In genomic region chr1:113868387-113869083, GRCh38 we compare ENCODE assay signal across 13 cellular contexts. TPM values are rescaled to one million over a fixed set of nuclear protein-coding genes. Genes with fewer than 3 reads are reported as not detected.
DNase-seq lines count a peak whose midpoint lies in the region; ATAC-seq, FAIRE-seq and TF ChIP-seq lines count a peak whose summit lies in the region.
"Had no signal": no experiment of that assay in that cellular context is flagged by ENCODE, and none has a peak within 500 bp of the region (broad histone marks: within the 10 kb centered on the region; RNA-seq: fewer than 3 reads in every experiment).

No MANE protein-coding gene starts in this region.

- no peaks in the 10 kb centered on the region for H3K9me3 Mint-ChIP-seq in stimulated activated naive CD8-positive, alpha-beta T cell treated with anti-CD3 and anti-CD28 coated beads, Interleukin-15, Interleukin-2, amounts not matched to agents 100 ng/mL and 50 ng/mL, for 24 hours

- CTCF ChIA-PET in HepG2 (lab: Yijun Ruan, JAX; ENCODE audit: low intra/inter-chr PET ratio, low total read pairs): no interaction called here

- WGBS in HepG2 (ENCODE audit: low lambda C conversion rate): 14% methylated on average over 4 of the region's 4 CpGs
- 66% methylated on average over 4 of the region's 4 CpGs for whole genome bisulfite sequencing in right lobe of liver (ENCODE audit: insufficient coverage, low coverage, low lambda C conversion rate, missing lambda C conversion rate)

- POLR2A ChIA-PET in HepG2 (lab: Yijun Ruan, JAX): interaction anchor here (0.6 kb wide), 1 partner anchor 14 kb away, joined by 3 read pairs; no protein-coding TSS in a partner anchor

- no TSS peak for BruUV-seq in HepG2 (replicated peaks; lab: Mats Ljungman, UMichigan)

- H3K4me1 Mint-ChIP-seq in stimulated activated naive CD8-positive, alpha-beta T cell treated with anti-CD3 and anti-CD28 coated beads, Interleukin-15, Interleukin-2, amounts not matched to agents 100 ng/mL and 50 ng/mL, for 24 hours (ENCODE audit: low read depth): peaks cover 76% of the 10 kb centered on the region

- TF ChIP-seq EP300 in HepG2 (IDR thresholded peaks at IDR 0.05; ENCODE audit: low read depth in 2 of 2, low read length in 2 of 2): no peak
- no peak for TF ChIP-seq EP300 in HepG2 (CRISPR knock-in tag; IDR thresholded peaks at IDR 0.05; ENCODE audit: borderline replicate concordance)

- TF ChIP-seq CTCF in HepG2 (CRISPR knock-in tag; IDR thresholded peaks at IDR 0.05) (no peak), right lobe of liver (IDR thresholded peaks at IDR 0.05) (no peak), RWPE2 (IDR thresholded peaks at IDR 0.05; ENCODE audit: poor library complexity, severe bottlenecking) (no peak)

- H3K4me3 Mint-ChIP-seq in stimulated activated naive CD8-positive, alpha-beta T cell treated with anti-CD3 and anti-CD28 coated beads, Interleukin-15, Interleukin-2, amounts not matched to agents 100 ng/mL and 50 ng/mL, for 24 hours: peak overlapping the region; percentile 95

- H3K9ac ChIP-seq in HepG2 (ENCODE audit: insufficient read depth, low read depth, low read length): no peak overlapping the region

- H3K4me2 ChIP-seq in HepG2 (ENCODE audit: low read depth, low read length): no peak overlapping the region

- TF ChIP-seq POLR2A in HepG2 (IDR thresholded peaks at IDR 0.05; ENCODE audit: insufficient read depth in 1 of 2, low read depth in 2 of 2, low read length in 2 of 2) (no peak), right lobe of liver (IDR thresholded peaks at IDR 0.05) (no peak)

- H3K4me1 ChIP-seq in HepG2 (ENCODE audit: insufficient read depth, low read length): no peaks in the 10 kb centered on the region
- no peaks in the 10 kb centered on the region for H3K4me1 ChIP-seq in right lobe of liver
- peaks cover 6% of the 10 kb centered on the region for H3K4me1 ChIP-seq in RWPE2 (ENCODE audit: insufficient read depth, poor library complexity, severe bottlenecking)
- H3K4me1 ChIP-seq: tibial artery had no signal

- no peaks in the 10 kb centered on the region for H4K20me1 ChIP-seq in HepG2 (ENCODE audit: insufficient read depth, low read length)

- H3K36me3 Mint-ChIP-seq in stimulated activated naive CD8-positive, alpha-beta T cell treated with anti-CD3 and anti-CD28 coated beads, Interleukin-15, Interleukin-2, amounts not matched to agents 100 ng/mL and 50 ng/mL, for 24 hours (ENCODE audit: low read depth): peaks cover 64% of the 10 kb centered on the region

- in situ Hi-C loops in HepG2 (cut with HindIII; ENCODE audit: extremely low pct_ligation_motif_present, low pct_unique_long_range_greater_than_20kb): no loop called here

- no peak overlapping the region for H3K27ac ChIP-seq in HepG2 (ENCODE audit: extremely low read length, insufficient read depth, low read length)
- H3K27ac ChIP-seq in right lobe of liver: no peak overlapping the region
- H3K27ac ChIP-seq in RWPE2 (ENCODE audit: poor library complexity, severe bottlenecking): peak overlapping the region; percentile 35
- H3K27ac ChIP-seq: dorsolateral prefrontal cortex, tibial artery had no signal

- H3K4me3 ChIP-seq in HepG2 (replicated peaks in 1 of 3; ENCODE audit: insufficient read depth in 1 of 3, low read depth in 2 of 3, low read length in 3 of 3) (no peak overlapping the region), right lobe of liver (no peak overlapping the region), RWPE2 (ENCODE audit: severe bottlenecking) (no peak overlapping the region)
- H3K4me3 ChIP-seq: dorsolateral prefrontal cortex, tibial artery had no signal

- no peak for ATAC-seq in HepG2
- ATAC-seq in right lobe of liver: no peak
- ATAC-seq in RWPE2 (ENCODE audit: low read depth): peak; percentile 69; the same call in 2 of the 3 replicates
- no peak for ATAC-seq in GM21723 (IDR thresholded peaks at IDR 0.05; ENCODE audit: unreplicated experiment)
- ATAC-seq: Right ventricle myocardium inferior had no signal

- intact Hi-C loops in HepG2 (cut with micrococcal nuclease; ENCODE audit: unreplicated experiment) (no loop called here), right lobe of liver (cut with DNase I) (no loop called here)

- no peaks in the 10 kb centered on the region for H3K27me3 Mint-ChIP-seq in stimulated activated naive CD8-positive, alpha-beta T cell treated with anti-CD3 and anti-CD28 coated beads, Interleukin-15, Interleukin-2, amounts not matched to agents 100 ng/mL and 50 ng/mL, for 24 hours

- no peaks in the 10 kb centered on the region for H3K36me3 ChIP-seq in HepG2 (replicated peaks in 1 of 2; ENCODE audit: control insufficient read depth in 1 of 2, insufficient read depth in 2 of 2, low read length in 2 of 2)
- no peaks in the 10 kb centered on the region for H3K36me3 ChIP-seq in right lobe of liver
- no peaks in the 10 kb centered on the region for H3K36me3 ChIP-seq in RWPE2 (ENCODE audit: low read depth)
- H3K36me3 ChIP-seq: tibial artery had no signal

- no peak overlapping the region for H2AFZ ChIP-seq in HepG2 (ENCODE audit: low read length)

- FAIRE-seq in HepG2 (lab: Jason Lieb, UNC): no peak

- no peaks in the 10 kb centered on the region for H3K79me2 ChIP-seq in HepG2 (ENCODE audit: insufficient read depth, low read length)

- H3K27ac Mint-ChIP-seq in stimulated activated naive CD8-positive, alpha-beta T cell treated with anti-CD3 and anti-CD28 coated beads, Interleukin-15, Interleukin-2, amounts not matched to agents 100 ng/mL and 50 ng/mL, for 24 hours: peak overlapping the region; percentile 99

- H3K9me3 ChIP-seq in HepG2 (ENCODE audit: low read length): no peaks in the 10 kb centered on the region
- no peaks in the 10 kb centered on the region for H3K9me3 ChIP-seq in right lobe of liver
- no peaks in the 10 kb centered on the region for H3K9me3 ChIP-seq in RWPE2 (ENCODE audit: severe bottlenecking)
- H3K9me3 ChIP-seq: tibial artery had no signal

- H3K27me3 ChIP-seq in HepG2 (ENCODE audit: control insufficient read depth in 1 of 2, insufficient read depth in 2 of 2, low read length in 2 of 2): peaks cover 0 to 2% of the 10 kb centered on the region in 2 experiments; a peak in 1 of 5 replicates
- H3K27me3 ChIP-seq in right lobe of liver: no peaks in the 10 kb centered on the region
- no peaks in the 10 kb centered on the region for H3K27me3 ChIP-seq in RWPE2 (ENCODE audit: insufficient read depth, poor library complexity, severe bottlenecking)
- H3K27me3 ChIP-seq: dorsolateral prefrontal cortex, tibial artery had no signal

- no peak for TF ChIP-seq RAD21 in HepG2 (CRISPR knock-in tag; IDR thresholded peaks at IDR 0.05)

- DNase-seq in HepG2 (ENCODE audit: low spot score) (no peak), right lobe of liver (no peak), RWPE2 (ENCODE audit: low spot score) (no peak), dermis blood vessel endothelial cell (peak; percentile 59), COR-L47 (lab: John Stamatoyannopoulos, UW) (no peak)
- DNase-seq in effector CD8-positive, alpha-beta T cell (lab: John Stamatoyannopoulos, UW): no peak
- DNase-seq: dorsolateral prefrontal cortex; NCI-H1436 treated with DMSO at 0.1 percent for 48 hours; stimulated activated CD4-positive, alpha-beta T cell treated with anti-CD3 and anti-CD28 coated beads, Interleukin-2, amount 100 ng/mL, for 48 hours; tibial artery had no signal

RNA-seq across cellular contexts. Expression of gene PTPN22, which starts 3.0 kb away (rescaled TPM):
- total RNA-seq in HepG2 (2016; rRNA removed; fragmentation: Illumina TruSeq; extraction: Trizol) (not detected in 2 replicates), right lobe of liver (1 to 10 TPM in 4 of 6 experiments, under 1 TPM in 2; 0.48 to 1.6 (median 1.2) TPM), dermis blood vessel endothelial cell (not detected in 2 replicates)
- total RNA-seq in HepG2 (2016; cell fraction: cytosol; rRNA removed; fragmentation: Illumina TruSeq; extraction: Trizol; ENCODE audit: low read depth): not detected in 2 replicates
- not detected in 2 replicates for total RNA-seq in HepG2 (2016; cell fraction: insoluble cytoplasmic fraction; rRNA removed; fragmentation: Illumina TruSeq; extraction: Trizol)
- total RNA-seq in HepG2 (2016; cell fraction: membrane; rRNA removed; fragmentation: Illumina TruSeq; extraction: Trizol): 0.06 TPM in 1 of 2 replicates, not detected in the other
- not detected in 2 replicates for total RNA-seq in HepG2 (2016; cell fraction: nucleus; rRNA removed; fragmentation: Illumina TruSeq; extraction: Trizol)
- polyA plus RNA-seq in HepG2 (2011; rRNA removed): not detected in 2 replicates
- polyA plus RNA-seq in HepG2 (2011; cell fraction: cytosol; rRNA removed): not detected in 2 replicates
- polyA plus RNA-seq in HepG2 (2011; cell fraction: nucleus; rRNA removed): not detected in 2 replicates
- not detected in 2 replicates for polyA plus RNA-seq in HepG2 (2012)
- polyA plus RNA-seq in HepG2 (2016; cell fraction: cytosol; fragmentation: Illumina TruSeq; extraction: Trizol; ENCODE audit: low read depth): not detected in 2 replicates
- polyA plus RNA-seq in HepG2 (2016; cell fraction: insoluble cytoplasmic fraction; fragmentation: Illumina TruSeq; extraction: Trizol; ENCODE audit: low read depth): not detected in 2 replicates
- not detected in 2 replicates for polyA plus RNA-seq in HepG2 (2016; cell fraction: membrane; fragmentation: Illumina TruSeq; extraction: Trizol; ENCODE audit: low read depth)
- not detected in 2 replicates for polyA plus RNA-seq in HepG2 (2016; cell fraction: nucleus; fragmentation: Illumina TruSeq; extraction: Trizol; ENCODE audit: insufficient read depth, low read depth)
- polyA minus RNA-seq in HepG2 (2011; rRNA and poly(A)+ RNA removed; ENCODE audit: low replicate concordance): not detected in 2 replicates
- not detected in 2 replicates for polyA minus RNA-seq in HepG2 (2011; cell fraction: cytosol; rRNA and poly(A)+ RNA removed)
- polyA minus RNA-seq in HepG2 (2011; cell fraction: nucleus; rRNA and poly(A)+ RNA removed): not detected in 2 replicates

RNA-seq across cellular contexts. Expression of gene BCL2L15, which starts 18.8 kb away (rescaled TPM):
- 0.27 TPM in 1 of 2 replicates, not detected in the other for total RNA-seq in HepG2 (2016; rRNA removed; fragmentation: Illumina TruSeq; extraction: Trizol)
- not detected in 2 replicates for total RNA-seq in HepG2 (2016; cell fraction: cytosol; rRNA removed; fragmentation: Illumina TruSeq; extraction: Trizol; ENCODE audit: low read depth)
- 0.04 and 0.09 TPM in 2 replicates for total RNA-seq in HepG2 (2016; cell fraction: insoluble cytoplasmic fraction; rRNA removed; fragmentation: Illumina TruSeq; extraction: Trizol)
- total RNA-seq in HepG2 (2016; cell fraction: membrane; rRNA removed; fragmentation: Illumina TruSeq; extraction: Trizol): 0.07 TPM in 1 of 2 replicates, not detected in the other
- total RNA-seq in HepG2 (2016; cell fraction: nucleus; rRNA removed; fragmentation: Illumina TruSeq; extraction: Trizol): 0.09 and 0.22 TPM in 2 replicates
- polyA plus RNA-seq in HepG2 (2011; rRNA removed): 0.03 TPM in 2 replicates
- not detected in 2 replicates for polyA plus RNA-seq in HepG2 (2011; cell fraction: cytosol; rRNA removed)
- 0.09 and 0.11 TPM in 2 replicates for polyA plus RNA-seq in HepG2 (2011; cell fraction: nucleus; rRNA removed)
- polyA plus RNA-seq in HepG2 (2012): 0.03 TPM in 1 of 2 replicates, not detected in the other
- not detected in 2 replicates for polyA plus RNA-seq in HepG2 (2016; cell fraction: cytosol; fragmentation: Illumina TruSeq; extraction: Trizol; ENCODE audit: low read depth)
- polyA plus RNA-seq in HepG2 (2016; cell fraction: insoluble cytoplasmic fraction; fragmentation: Illumina TruSeq; extraction: Trizol; ENCODE audit: low read depth): not detected in 2 replicates
- not detected in 2 replicates for polyA plus RNA-seq in HepG2 (2016; cell fraction: membrane; fragmentation: Illumina TruSeq; extraction: Trizol; ENCODE audit: low read depth)
- 1.1 and 1.3 TPM in 2 replicates for polyA plus RNA-seq in HepG2 (2016; cell fraction: nucleus; fragmentation: Illumina TruSeq; extraction: Trizol; ENCODE audit: insufficient read depth, low read depth)
- 0.47 TPM in 1 of 2 replicates, not detected in the other for polyA minus RNA-seq in HepG2 (2011; rRNA and poly(A)+ RNA removed; ENCODE audit: low replicate concordance)
- polyA minus RNA-seq in HepG2 (2011; cell fraction: cytosol; rRNA and poly(A)+ RNA removed): not detected in 2 replicates
- polyA minus RNA-seq in HepG2 (2011; cell fraction: nucleus; rRNA and poly(A)+ RNA removed): 0.37 and 0.52 TPM in 2 replicates
- total RNA-seq in right lobe of liver: under 1 TPM in 5 of 6 experiments, not detected in 1; 0.06 to 0.73 (median 0.13) TPM
- 0.17 and 0.37 TPM in 2 replicates for total RNA-seq in dermis blood vessel endothelial cell
- total RNA-seq: Right ventricle myocardium inferior had no signal

RNA-seq across cellular contexts. Expression of gene AP4B1, which starts 36.1 kb away (rescaled TPM):
- total RNA-seq in HepG2 (2016; rRNA removed; fragmentation: Illumina TruSeq; extraction: Trizol): 9.7 and 12.0 TPM in 2 replicates
- total RNA-seq in HepG2 (2016; cell fraction: cytosol; rRNA removed; fragmentation: Illumina TruSeq; extraction: Trizol; ENCODE audit: low read depth): 2.7 and 3.8 TPM in 2 replicates
- total RNA-seq in HepG2 (2016; cell fraction: insoluble cytoplasmic fraction; rRNA removed; fragmentation: Illumina TruSeq; extraction: Trizol): 11.0 TPM in 2 replicates
- total RNA-seq in HepG2 (2016; cell fraction: membrane; rRNA removed; fragmentation: Illumina TruSeq; extraction: Trizol): 3.2 and 4.5 TPM in 2 replicates
- total RNA-seq in HepG2 (2016; cell fraction: nucleus; rRNA removed; fragmentation: Illumina TruSeq; extraction: Trizol): 9.5 and 10.7 TPM in 2 replicates
- polyA plus RNA-seq in HepG2 (2011; rRNA removed): 7.7 and 8.5 TPM in 2 replicates
- polyA plus RNA-seq in HepG2 (2011; cell fraction: cytosol; rRNA removed): 3.2 and 3.9 TPM in 2 replicates
- polyA plus RNA-seq in HepG2 (2011; cell fraction: nucleus; rRNA removed): 19.9 and 25.7 TPM in 2 replicates
- polyA plus RNA-seq in HepG2 (2012): 5.9 and 7.4 TPM in 2 replicates
- 0.76 and 0.99 TPM in 2 replicates for polyA plus RNA-seq in HepG2 (2016; cell fraction: cytosol; fragmentation: Illumina TruSeq; extraction: Trizol; ENCODE audit: low read depth)
- 7.3 and 8.2 TPM in 2 replicates for polyA plus RNA-seq in HepG2 (2016; cell fraction: insoluble cytoplasmic fraction; fragmentation: Illumina TruSeq; extraction: Trizol; ENCODE audit: low read depth)
- polyA plus RNA-seq in HepG2 (2016; cell fraction: membrane; fragmentation: Illumina TruSeq; extraction: Trizol; ENCODE audit: low read depth): 1.7 and 1.8 TPM in 2 replicates
- 25.9 and 26.7 TPM in 2 replicates for polyA plus RNA-seq in HepG2 (2016; cell fraction: nucleus; fragmentation: Illumina TruSeq; extraction: Trizol; ENCODE audit: insufficient read depth, low read depth)
- polyA minus RNA-seq in HepG2 (2011; rRNA and poly(A)+ RNA removed; ENCODE audit: low replicate concordance): 6.5 and 29.5 TPM in 2 replicates
- polyA minus RNA-seq in HepG2 (2011; cell fraction: cytosol; rRNA and poly(A)+ RNA removed): 4.1 and 4.3 TPM in 2 replicates
- 33.3 and 38.8 TPM in 2 replicates for polyA minus RNA-seq in HepG2 (2011; cell fraction: nucleus; rRNA and poly(A)+ RNA removed)
- 1 to 10 TPM; 6.0 to 9.0 (median 7.0) TPM for total RNA-seq in right lobe of liver
- 26.7 and 38.3 TPM in 2 replicates for total RNA-seq in dermis blood vessel endothelial cell

RNA-seq across cellular contexts. Expression of gene DCLRE1B, which starts 36.6 kb away (rescaled TPM):
- 8.0 and 11.5 TPM in 2 replicates for total RNA-seq in HepG2 (2016; rRNA removed; fragmentation: Illumina TruSeq; extraction: Trizol)
- 1.3 and 1.4 TPM in 2 replicates for total RNA-seq in HepG2 (2016; cell fraction: cytosol; rRNA removed; fragmentation: Illumina TruSeq; extraction: Trizol; ENCODE audit: low read depth)
- 7.3 and 9.5 TPM in 2 replicates for total RNA-seq in HepG2 (2016; cell fraction: insoluble cytoplasmic fraction; rRNA removed; fragmentation: Illumina TruSeq; extraction: Trizol)
- total RNA-seq in HepG2 (2016; cell fraction: membrane; rRNA removed; fragmentation: Illumina TruSeq; extraction: Trizol): 5.6 and 5.7 TPM in 2 replicates
- total RNA-seq in HepG2 (2016; cell fraction: nucleus; rRNA removed; fragmentation: Illumina TruSeq; extraction: Trizol): 3.4 and 4.6 TPM in 2 replicates
- polyA plus RNA-seq in HepG2 (2011; rRNA removed): 2.3 and 2.7 TPM in 2 replicates
- 2.3 and 2.9 TPM in 2 replicates for polyA plus RNA-seq in HepG2 (2011; cell fraction: cytosol; rRNA removed)
- 1.4 and 1.5 TPM in 2 replicates for polyA plus RNA-seq in HepG2 (2011; cell fraction: nucleus; rRNA removed)
- 4.4 and 6.4 TPM in 2 replicates for polyA plus RNA-seq in HepG2 (2012)
- polyA plus RNA-seq in HepG2 (2016; cell fraction: cytosol; fragmentation: Illumina TruSeq; extraction: Trizol; ENCODE audit: low read depth): 1.1 and 1.4 TPM in 2 replicates
- 12.5 and 13.5 TPM in 2 replicates for polyA plus RNA-seq in HepG2 (2016; cell fraction: insoluble cytoplasmic fraction; fragmentation: Illumina TruSeq; extraction: Trizol; ENCODE audit: low read depth)
- 3.2 and 5.2 TPM in 2 replicates for polyA plus RNA-seq in HepG2 (2016; cell fraction: membrane; fragmentation: Illumina TruSeq; extraction: Trizol; ENCODE audit: low read depth)
- 6.1 and 6.6 TPM in 2 replicates for polyA plus RNA-seq in HepG2 (2016; cell fraction: nucleus; fragmentation: Illumina TruSeq; extraction: Trizol; ENCODE audit: insufficient read depth, low read depth)
- polyA minus RNA-seq in HepG2 (2011; rRNA and poly(A)+ RNA removed; ENCODE audit: low replicate concordance): 5.8 and 20.0 TPM in 2 replicates
- 2.1 and 2.3 TPM in 2 replicates for polyA minus RNA-seq in HepG2 (2011; cell fraction: cytosol; rRNA and poly(A)+ RNA removed)
- polyA minus RNA-seq in HepG2 (2011; cell fraction: nucleus; rRNA and poly(A)+ RNA removed): 1.4 and 1.7 TPM in 2 replicates
- total RNA-seq in right lobe of liver: 1 to 10 TPM; 1.6 to 3.3 (median 1.9) TPM
- total RNA-seq in dermis blood vessel endothelial cell: 2.4 and 3.3 TPM in 2 replicates

RNA-seq across cellular contexts. Expression of gene RSBN1, which starts 56.3 kb away (rescaled TPM):
- total RNA-seq in HepG2 (2016; rRNA removed; fragmentation: Illumina TruSeq; extraction: Trizol): 10.4 and 13.6 TPM in 2 replicates
- 1.2 and 1.3 TPM in 2 replicates for total RNA-seq in HepG2 (2016; cell fraction: cytosol; rRNA removed; fragmentation: Illumina TruSeq; extraction: Trizol; ENCODE audit: low read depth)
- total RNA-seq in HepG2 (2016; cell fraction: insoluble cytoplasmic fraction; rRNA removed; fragmentation: Illumina TruSeq; extraction: Trizol): 9.9 and 15.2 TPM in 2 replicates
- total RNA-seq in HepG2 (2016; cell fraction: membrane; rRNA removed; fragmentation: Illumina TruSeq; extraction: Trizol): 2.7 and 3.1 TPM in 2 replicates
- total RNA-seq in HepG2 (2016; cell fraction: nucleus; rRNA removed; fragmentation: Illumina TruSeq; extraction: Trizol): 9.1 TPM in 2 replicates
- polyA plus RNA-seq in HepG2 (2011; rRNA removed): 6.3 and 8.3 TPM in 2 replicates
- 3.2 and 4.8 TPM in 2 replicates for polyA plus RNA-seq in HepG2 (2011; cell fraction: cytosol; rRNA removed)
- 5.5 and 7.9 TPM in 2 replicates for polyA plus RNA-seq in HepG2 (2011; cell fraction: nucleus; rRNA removed)
- polyA plus RNA-seq in HepG2 (2012): 5.8 and 8.9 TPM in 2 replicates
- 0.36 and 0.58 TPM in 2 replicates for polyA plus RNA-seq in HepG2 (2016; cell fraction: cytosol; fragmentation: Illumina TruSeq; extraction: Trizol; ENCODE audit: low read depth)
- 6.3 and 7.1 TPM in 2 replicates for polyA plus RNA-seq in HepG2 (2016; cell fraction: insoluble cytoplasmic fraction; fragmentation: Illumina TruSeq; extraction: Trizol; ENCODE audit: low read depth)
- polyA plus RNA-seq in HepG2 (2016; cell fraction: membrane; fragmentation: Illumina TruSeq; extraction: Trizol; ENCODE audit: low read depth): 0.86 and 1.1 TPM in 2 replicates
- 9.1 and 9.7 TPM in 2 replicates for polyA plus RNA-seq in HepG2 (2016; cell fraction: nucleus; fragmentation: Illumina TruSeq; extraction: Trizol; ENCODE audit: insufficient read depth, low read depth)
- 6.5 and 15.8 TPM in 2 replicates for polyA minus RNA-seq in HepG2 (2011; rRNA and poly(A)+ RNA removed; ENCODE audit: low replicate concordance)
- polyA minus RNA-seq in HepG2 (2011; cell fraction: cytosol; rRNA and poly(A)+ RNA removed): 17.4 and 18.9 TPM in 2 replicates
- 20.1 and 31.0 TPM in 2 replicates for polyA minus RNA-seq in HepG2 (2011; cell fraction: nucleus; rRNA and poly(A)+ RNA removed)
- total RNA-seq in right lobe of liver: 1 to 10 TPM; 4.1 to 5.9 (median 5.0) TPM
- total RNA-seq in dermis blood vessel endothelial cell: 18.1 and 18.4 TPM in 2 replicates
